Comparison of ENCODE assay signal across 14 cellular contexts in genomic region chr16:84546669-84547538, GRCh38. TPM values are rescaled to one million over a fixed set of nuclear protein-coding genes. Genes with fewer than 3 reads are reported as not detected.
DNase-seq lines count a peak whose midpoint lies in the region; ATAC-seq and TF ChIP-seq lines count a peak whose summit lies in the region.
"Had no signal": no experiment of that assay in that cellular context is flagged by ENCODE, and none has a peak within 500 bp of the region (broad histone marks: within the 10 kb centered on the region; RNA-seq: fewer than 3 reads in every experiment).

No MANE protein-coding gene starts in this region.

- H3K23me2 ChIP-seq in H9 (ENCODE audit: insufficient read length, low read depth, low read length, poor library complexity, severe bottlenecking) = no peaks in the 10 kb centered on the region

- no peak overlapping the region for H2BK15ac ChIP-seq in H9 (ENCODE audit: low read depth, low read length)

- no peak overlapping the region for H2AK5ac ChIP-seq in H9 (ENCODE audit: insufficient read length, low read length)

- no peak overlapping the region for H3K56ac ChIP-seq in H9 (ENCODE audit: insufficient read length, low read depth, low read length)

- H2BK5ac ChIP-seq in H9 (ENCODE audit: insufficient read length, low read length) = no peak overlapping the region

- H3T11ph ChIP-seq in H9 (ENCODE audit: low read length) = no peak overlapping the region

- no peaks in the 10 kb centered on the region for H4K20me1 ChIP-seq in H9 (ENCODE audit: control insufficient read depth, insufficient read depth, insufficient read length)

- H3K27me3 ChIP-seq in CD4-positive, alpha-beta memory T cell (ENCODE audit: insufficient read depth, low read length) = no peaks in the 10 kb centered on the region
- H3K27me3 ChIP-seq in H9 (ENCODE audit: insufficient read depth, low read length) = no peaks in the 10 kb centered on the region
- H3K27me3 ChIP-seq: BE2C, colonic mucosa had no signal

- H4K5ac ChIP-seq in H9 (ENCODE audit: insufficient read length, low read depth, low read length) = no peak overlapping the region

- H3K27ac Mint-ChIP-seq in CD4-positive, alpha-beta memory T cell = peak overlapping the region; percentile 51 to 97 (median 78)
- H3K27ac Mint-ChIP-seq in H9 = peak overlapping the region; percentile 1 to 51 (median 36); a peak in 5 of 7 replicates
- peak overlapping the region; percentile 88 for H3K27ac Mint-ChIP-seq in activated naive CD8-positive, alpha-beta T cell
- H3K27ac Mint-ChIP-seq in naive thymus-derived CD8-positive, alpha-beta T cell = peak overlapping the region; percentile 63 to 98 (median 84)

- H3K9me3 ChIP-seq in CD4-positive, alpha-beta memory T cell (ENCODE audit: control insufficient read depth in 1 of 2, low read length in 2 of 2) = no peaks in the 10 kb centered on the region
- no peaks in the 10 kb centered on the region for H3K9me3 ChIP-seq in H9 (ENCODE audit: control insufficient read depth, low read depth, low read length)
- H3K9me3 ChIP-seq: BE2C, colonic mucosa, suprapubic skin had no signal

- no peaks in the 10 kb centered on the region for H3K79me2 ChIP-seq in H9 (ENCODE audit: insufficient read depth, low read length)

- H2BK20ac ChIP-seq in H9 (ENCODE audit: low read depth, low read length, poor library complexity, severe bottlenecking) = no peak overlapping the region

- H3K23ac ChIP-seq in H9 (ENCODE audit: insufficient read length, low read depth, low read length) = no peak overlapping the region

- H2AFZ ChIP-seq in H9 (ENCODE audit: low read length) = no peak overlapping the region

- DNase-seq in CD4-positive, alpha-beta memory T cell = no peak
- DNase-seq in H9 (no peak), LoVo (ENCODE audit: low spot score) (no peak), NCI-H1694 treated with DMSO at 0.1 percent for 48 hours (lab: John Stamatoyannopoulos, UW) (no peak)
- no peak for DNase-seq in naive thymus-derived CD8-positive, alpha-beta T cell
- DNase-seq: BE2C, colonic mucosa, DMS79, NCI-H774 had no signal

- H3K4ac ChIP-seq in H9 (ENCODE audit: low read depth, low read length) = no peak overlapping the region

- TF ChIP-seq CTCF in H9 (conservative IDR thresholded peaks at IDR 0.05) = no peak

- CTCF ChIA-PET in CD4-positive, alpha-beta memory T cell (lab: Charles Lee; ENCODE audit: partially characterized antibody) = interaction anchor here (0.8 to 1.5 kb wide), 4 partner anchors 19 to 76 kb away, joined by 3 to 4 read pairs (median 4); no protein-coding TSS in a partner anchor

- no peak overlapping the region for H3K4me3 ChIP-seq in CD4-positive, alpha-beta memory T cell (ENCODE audit: low read length in 2 of 2)
- H3K4me3 ChIP-seq: colonic mucosa, lung, suprapubic skin had no signal

- WGBS in H9 (ENCODE audit: extremely low coverage, insufficient read length, low lambda C conversion rate) = no CpG with 5 or more reads among the region's 22 CpGs

- no peaks in the 10 kb centered on the region for H3K9me3 Mint-ChIP-seq in CD4-positive, alpha-beta memory T cell
- no peaks in the 10 kb centered on the region for H3K9me3 Mint-ChIP-seq in H9
- no peaks in the 10 kb centered on the region for H3K9me3 Mint-ChIP-seq in activated naive CD8-positive, alpha-beta T cell (ENCODE audit: low read depth)
- no peaks in the 10 kb centered on the region for H3K9me3 Mint-ChIP-seq in naive thymus-derived CD8-positive, alpha-beta T cell

- H3K36me3 Mint-ChIP-seq in CD4-positive, alpha-beta memory T cell = peaks cover 7 to 15% of the 10 kb centered on the region in 2 donors
- no peaks in the 10 kb centered on the region for H3K36me3 Mint-ChIP-seq in H9 (ENCODE audit: insufficient read depth in 1 of 3, low read depth in 3 of 3)
- H3K36me3 Mint-ChIP-seq in activated naive CD8-positive, alpha-beta T cell = peaks cover 7% of the 10 kb centered on the region
- H3K36me3 Mint-ChIP-seq in naive thymus-derived CD8-positive, alpha-beta T cell = peaks cover 0 to 8% (median 2%) of the 10 kb centered on the region in 3 donors

- no peak overlapping the region for H2BK12ac ChIP-seq in H9 (ENCODE audit: insufficient read length, low read depth, low read length)

- no peak overlapping the region for H3K18ac ChIP-seq in H9 (ENCODE audit: insufficient read length, low read depth, low read length)

- POLR2A ChIA-PET in CD4-positive, alpha-beta memory T cell (lab: Charles Lee; ENCODE audit: partially characterized antibody) = interaction anchor here (1.3 to 10.4 kb wide), 6 partner anchors 28 to 70 kb away, joined by 3 to 245 read pairs (median 42); partner anchors contain the start of gene COTL1
- POLR2A ChIA-PET in naive thymus-derived CD8-positive, alpha-beta T cell (lab: Charles Lee) = interaction anchor here (0.7 to 0.9 kb wide), 3 partner anchors 32 to 64 kb away, joined by 3 to 4 read pairs (median 4); no protein-coding TSS in a partner anchor

- no peak overlapping the region for H4K8ac ChIP-seq in H9 (replicated peaks; ENCODE audit: insufficient read length, low read depth, low read length)

- no peaks in the 10 kb centered on the region for H3K27me3 Mint-ChIP-seq in CD4-positive, alpha-beta memory T cell
- H3K27me3 Mint-ChIP-seq in H9 (ENCODE audit: low read depth) = no peaks in the 10 kb centered on the region; the same call in 1 of the 2 replicates
- no peaks in the 10 kb centered on the region for H3K27me3 Mint-ChIP-seq in activated naive CD8-positive, alpha-beta T cell
- H3K27me3 Mint-ChIP-seq in naive thymus-derived CD8-positive, alpha-beta T cell = peaks cover 0 to 2% (median 0%) of the 10 kb centered on the region in 5 donors

- intact Hi-C loops in CD4-positive, alpha-beta memory T cell (cut with micrococcal nuclease) = no loop called here

- H4K91ac ChIP-seq in H9 (ENCODE audit: insufficient read length, low read depth, low read length) = no peak overlapping the region

- H3K9ac ChIP-seq in H9 (ENCODE audit: extremely low read depth, insufficient read length, low read length) = no peak overlapping the region

- H3K79me1 ChIP-seq in H9 (ENCODE audit: insufficient read depth, low read depth, low read length, poor library complexity, severe bottlenecking) = no peaks in the 10 kb centered on the region

- no peak overlapping the region for H3K14ac ChIP-seq in H9 (ENCODE audit: insufficient read depth, low read length)

- H3K4me3 Mint-ChIP-seq in CD4-positive, alpha-beta memory T cell = peak overlapping the region; percentile 2 to 73 (median 37)
- no peak overlapping the region for H3K4me3 Mint-ChIP-seq in H9
- peak overlapping the region; percentile 63 for H3K4me3 Mint-ChIP-seq in activated naive CD8-positive, alpha-beta T cell
- H3K4me3 Mint-ChIP-seq in naive thymus-derived CD8-positive, alpha-beta T cell = peak overlapping the region in 6 of 10 donors; percentile 6 to 65 (median 36)

- no peak overlapping the region for H3K4me2 ChIP-seq in H9 (ENCODE audit: insufficient read depth, insufficient read length, low read length)

- H3K4me1 ChIP-seq in CD4-positive, alpha-beta memory T cell (ENCODE audit: insufficient read depth, low read length) = peaks cover 65% of the 10 kb centered on the region
- H3K4me1 ChIP-seq in H9 (ENCODE audit: insufficient read depth, low read length) = no peaks in the 10 kb centered on the region; the same call in 1 of the 2 replicates
- H3K4me1 ChIP-seq: suprapubic skin had no signal

- H3K27ac ChIP-seq in CD4-positive, alpha-beta memory T cell (ENCODE audit: low read depth, low read length) = no peak overlapping the region
- no peak overlapping the region for H3K27ac ChIP-seq in H9 (ENCODE audit: insufficient read length, low read depth, low read length)
- H3K27ac ChIP-seq: colonic mucosa, epithelial cell of prostate, suprapubic skin had no signal

- no peak overlapping the region for H2BK120ac ChIP-seq in H9 (ENCODE audit: low read depth, low read length, poor library complexity, severe bottlenecking)

- ATAC-seq in naive thymus-derived CD8-positive, alpha-beta T cell = no peak
- ATAC-seq in GM18873 (IDR thresholded peaks at IDR 0.05; ENCODE audit: low FRiP score, unreplicated experiment) = no peak

- H3K4me1 Mint-ChIP-seq in CD4-positive, alpha-beta memory T cell = peaks cover 38 to 60% (median 47%) of the 10 kb centered on the region in 4 donors
- peaks cover 19 to 37% of the 10 kb centered on the region in 2 experiments for H3K4me1 Mint-ChIP-seq in H9
- H3K4me1 Mint-ChIP-seq in activated naive CD8-positive, alpha-beta T cell (ENCODE audit: low read depth) = peaks cover 60% of the 10 kb centered on the region
- H3K4me1 Mint-ChIP-seq in naive thymus-derived CD8-positive, alpha-beta T cell = peaks cover 35 to 65% (median 51%) of the 10 kb centered on the region in 4 donors

- H3K36me3 ChIP-seq in CD4-positive, alpha-beta memory T cell (ENCODE audit: insufficient read depth, low read length) = no peaks in the 10 kb centered on the region
- H3K36me3 ChIP-seq: BE2C, colonic mucosa, suprapubic skin had no signal

RNA-seq across cellular contexts. Expression of gene MEAK7, which starts 42.4 kb away (rescaled TPM):
- total RNA-seq in CD4-positive, alpha-beta memory T cell = 10 to 100 TPM; 13.6 to 16.8 TPM
- polyA plus RNA-seq in CD4-positive, alpha-beta memory T cell = 1 to 10 TPM; 3.3 to 8.6 TPM
- 17.9 and 21.5 TPM in 2 replicates for total RNA-seq in H9 (2021)
- total RNA-seq in naive thymus-derived CD8-positive, alpha-beta T cell = 1 to 10 TPM; 7.1 to 8.9 TPM
- polyA plus RNA-seq in naive thymus-derived CD8-positive, alpha-beta T cell = 1 to 10 TPM; 3.7 to 6.7 (median 4.6) TPM

Comparison
In these comparisons a context has a peak if more than half of its experiments do, and no peak if none do; other contexts are left out.
1. H3K27ac Mint-ChIP-seq: peak in every context shown above with its lines; median percentile 88 in activated naive CD8-positive, alpha-beta T cell; 84 in naive thymus-derived CD8-positive, alpha-beta T cell; 78 in CD4-positive, alpha-beta memory T cell; 36 in H9.
2. H3K4me3 Mint-ChIP-seq: peak in CD4-positive, alpha-beta memory T cell (8 of 8), activated naive CD8-positive, alpha-beta T cell (single experiment) and naive thymus-derived CD8-positive, alpha-beta T cell (6 of 10); none in H9 (0 of 2).